ENCODE assay signal across 1 cellular context in genomic region chr12:117294206-117294605, GRCh38.
TF ChIP-seq lines count a peak whose summit lies in the region.

No MANE protein-coding gene starts in this region.

TF ChIP-seq in GM23338, 12 proteins besides CTCF, POLR2A, EP300 and RAD21 (continued from another document):
- no peak for TF ChIP-seq REST (IDR thresholded peaks at IDR 0.05; ENCODE audit: unreplicated experiment)
TF ChIP-seq in GM23338: peak in this region for 0.
